In the genomic region with DNA sequence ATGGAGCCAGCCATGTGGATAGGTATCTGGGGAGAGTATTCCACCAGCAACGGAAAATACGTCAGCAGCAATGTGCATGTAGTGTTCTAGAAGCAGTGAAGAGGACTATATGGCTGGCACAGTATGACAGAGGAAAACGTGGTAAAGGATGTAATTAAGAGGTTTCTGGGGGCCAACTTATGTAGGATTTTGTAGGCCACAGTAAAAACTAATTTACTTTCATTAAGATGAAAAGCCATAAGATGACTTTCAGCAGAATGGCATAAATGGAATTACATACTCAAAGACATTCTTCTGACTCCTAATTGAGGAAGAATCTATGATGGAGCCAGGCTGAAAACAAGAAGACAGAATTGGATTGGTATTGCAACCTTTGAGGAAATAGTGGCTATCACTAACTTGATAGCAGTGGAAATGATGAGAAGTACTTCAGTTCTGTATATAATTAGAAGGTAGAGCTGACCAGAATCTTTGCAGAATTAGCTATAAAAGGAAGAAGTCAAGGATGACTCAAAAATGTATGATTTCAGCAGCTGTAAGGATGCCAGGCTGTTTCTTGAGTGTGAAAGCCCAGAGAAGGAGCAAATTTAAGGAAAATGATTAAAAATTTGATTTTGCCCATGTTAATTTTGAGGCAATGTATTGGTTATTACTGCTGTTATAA, we compare ENCODE assay signal across 27 cellular contexts.
DNase-seq lines count a peak whose midpoint lies in the region; ATAC-seq, FAIRE-seq and TF ChIP-seq lines count a peak whose summit lies in the region.
"Had no signal": no experiment of that assay in that cellular context is flagged by ENCODE, and none has a peak within 500 bp of the region (broad histone marks: within the 10 kb centered on the region; RNA-seq: fewer than 3 reads in every experiment).

No MANE protein-coding gene starts in this region.

- TF ChIP-seq CTCF in fibroblast of lung (conservative IDR thresholded peaks at IDR 0.05 in 1 of 2, IDR thresholded peaks at IDR 0.05 in 1 of 2; ENCODE audit: low read depth in 1 of 2, low read length in 2 of 2) (no peak), pancreas (IDR thresholded peaks at IDR 0.05) (no peak)

- H3F3A ChIP-seq in GM23248 (ENCODE audit: insufficient read depth), result peaks cover 19% of the 10 kb centered on the region

- 74 to 75% methylated on average over 3 of the region's 3 CpGs for WGBS in GM23248 (ENCODE audit: low coverage in 1 of 2, low lambda C conversion rate in 2 of 2, missing lambda C conversion rate in 2 of 2), 2 experiments
- 48 to 53% methylated on average over 3 of the region's 3 CpGs for WGBS in pancreas, 2 donors

- H3K27me3 ChIP-seq in GM23248 (replicated peaks; ENCODE audit: insufficient read depth) (no peaks in the 10 kb centered on the region), adipocyte (replicated peaks; ENCODE audit: control insufficient read depth, insufficient read depth, low read length) (no peaks in the 10 kb centered on the region), fibroblast of lung (ENCODE audit: control insufficient read depth, insufficient read depth, low read length) (no peaks in the 10 kb centered on the region), pancreas (peaks cover 0 to 4% (median 0%) of the 10 kb centered on the region in 4 donors)
- H3K27me3 ChIP-seq: BLaER1, brain microvascular endothelial cell, vagina had no signal

- H3K4me1 ChIP-seq in GM23248 (ENCODE audit: insufficient read depth) (peaks cover 41% of the 10 kb centered on the region), adipocyte (ENCODE audit: control insufficient read depth, insufficient read depth, low read length) (peaks cover 7% of the 10 kb centered on the region), fibroblast of lung (ENCODE audit: control insufficient read depth, extremely low read depth, insufficient read depth, low read length) (peaks cover 4% of the 10 kb centered on the region), pancreas (no peaks in the 10 kb centered on the region)
- H3K4me1 ChIP-seq: BLaER1, left ventricle myocardium inferior, vagina had no signal

- H4K20me1 ChIP-seq in GM23248 (ENCODE audit: insufficient read depth) (no peaks in the 10 kb centered on the region), fibroblast of lung (ENCODE audit: control insufficient read depth, extremely low read depth, insufficient read depth, low read length) (no peaks in the 10 kb centered on the region)
- H4K20me1 ChIP-seq: BLaER1 had no signal

- peak overlapping the region; percentile 44 for H3K4me2 ChIP-seq in GM23248 (ENCODE audit: unreplicated experiment)
- peak overlapping the region; percentile 59 for H3K4me2 ChIP-seq in fibroblast of lung (ENCODE audit: extremely low read depth, insufficient read depth, low read length)
- H3K4me2 ChIP-seq: BLaER1, KMS-11 had no signal

- in situ Hi-C loops in GM23248 (cut with MboI), result no loop called here

- FAIRE-seq in pancreas (lab: Jason Lieb, UNC), result no peak
- FAIRE-seq: small intestine had no signal

- H3K9me3 ChIP-seq in GM23248 (ENCODE audit: low read depth) (no peaks in the 10 kb centered on the region), adipocyte (ENCODE audit: control insufficient read depth, low read length) (no peaks in the 10 kb centered on the region), fibroblast of lung (ENCODE audit: control insufficient read depth, insufficient read depth, low read depth, low read length) (no peaks in the 10 kb centered on the region), pancreas (no peaks in the 10 kb centered on the region)
- H3K9me3 ChIP-seq: BLaER1, left ventricle myocardium inferior, vagina had no signal

- H3K4me3 ChIP-seq in GM23248 (no peak overlapping the region), adipocyte (ENCODE audit: low read length) (no peak overlapping the region), fibroblast of lung (replicated peaks in 1 of 4; ENCODE audit: control extremely low read depth in 1 of 4, insufficient read depth in 1 of 4, low read depth in 3 of 4, low read length in 4 of 4) (no peak overlapping the region), pancreas (no peak overlapping the region)
- H3K4me3 ChIP-seq: BLaER1, left ventricle myocardium inferior, vagina had no signal

- peak; percentile 77 for DNase-seq in GM23248
- peak; percentile 40 for DNase-seq in adipocyte (ENCODE audit: low read depth)
- peak; percentile 29 to 47 for DNase-seq in fibroblast of lung (ENCODE audit: low read depth in 2 of 2)
- peak; percentile 35 for DNase-seq in stromal cell of bone marrow (ENCODE audit: low read depth)
- DNase-seq in NCI-H2029 treated with DMSO at 0.1 percent for 48 hours (lab: John Stamatoyannopoulos, UW), result no peak
- no peak for DNase-seq in C1 segment of cervical spinal cord (lab: John Stamatoyannopoulos, UW)
- no peak for DNase-seq in pancreas
- DNase-seq: activated CD4-positive, alpha-beta T cell treated with anti-CD3 and anti-CD28 coated beads, Interleukin-2, amount 50 U/mL, for 4 hours; activated CD8-positive, alpha-beta memory T cell treated with anti-CD3 and anti-CD28 coated beads, Interleukin-2, amount 10 ng/mL, durations not matched to agents 7 days and 5 days; activated naive CD8-positive, alpha-beta T cell treated with anti-CD3 and anti-CD28 coated beads, Interleukin-2, amount 50 U/mL, for 24 hours; activated T-cell treated with anti-CD3 and anti-CD28 coated beads, Interleukin-2, amount 50 U/mL, for 48 hours; brain microvascular endothelial cell; effector CD4-positive, alpha-beta T cell; left ventricle myocardium inferior; MM.1S; NCI-H1930; NCI-H524 treated with DMSO at 0.1 percent for 48 hours; OCI-M1; small intestine; stimulated activated CD4-positive, alpha-beta T cell treated with anti-CD3 and anti-CD28 coated beads, Interleukin-1b, Interleukin-23, amount 100 ng/mL, for 48 hours; stimulated activated naive CD8-positive, alpha-beta T cell treated with anti-CD3 and anti-CD28 coated beads, Interleukin-15, Interleukin-2, amounts not matched to agents 100 U/mL and 50 U/mL, for 24 hours; T-helper 2 cell had no signal

- no peaks in the 10 kb centered on the region for H3K9me2 ChIP-seq in GM23248 (ENCODE audit: insufficient read depth)

- H3K36me3 ChIP-seq in GM23248 (ENCODE audit: low read depth), result no peaks in the 10 kb centered on the region
- H3K36me3 ChIP-seq in adipocyte (ENCODE audit: control insufficient read depth, insufficient read depth, low read length, severe bottlenecking), result no peaks in the 10 kb centered on the region
- H3K36me3 ChIP-seq in fibroblast of lung (ENCODE audit: control insufficient read depth, insufficient read depth, low read length), result no peaks in the 10 kb centered on the region
- H3K36me3 ChIP-seq in pancreas, result no peaks in the 10 kb centered on the region
- H3K36me3 ChIP-seq: BLaER1, brain microvascular endothelial cell, left ventricle myocardium inferior, vagina had no signal

- peak overlapping the region; percentile 38 for H3K27ac ChIP-seq in GM23248
- H3K27ac ChIP-seq in fibroblast of lung (ENCODE audit: insufficient read depth, low read length), result no peak overlapping the region
- H3K27ac ChIP-seq in pancreas, result no peak overlapping the region
- H3K27ac ChIP-seq: BLaER1, brain microvascular endothelial cell, KMS-11, left ventricle myocardium inferior, vagina had no signal

- H3K79me2 ChIP-seq in GM23248 (ENCODE audit: insufficient read depth) (no peaks in the 10 kb centered on the region), fibroblast of lung (ENCODE audit: control insufficient read depth, insufficient read depth, low read length) (no peaks in the 10 kb centered on the region)

- intact Hi-C loops in pancreas (cut with DNase I), result no loop called here

- ATAC-seq in HG03378 (IDR thresholded peaks at IDR 0.05; ENCODE audit: unreplicated experiment) (no peak), pancreas (no peak)
- ATAC-seq: activated CD4-positive, CD25-positive, alpha-beta regulatory T cell treated with anti-CD3 and anti-CD28 coated beads, Interleukin-2, amount 50 U/mL, for 24 hours; activated CD8-positive, alpha-beta memory T cell treated with anti-CD3 and anti-CD28 coated beads, Interleukin-2, amount 10 ng/mL, durations not matched to agents 7 days and 5 days; activated naive CD8-positive, alpha-beta T cell treated with anti-CD3 and anti-CD28 coated beads, Interleukin-2, amount 50 U/mL, for 24 hours; stimulated activated naive CD8-positive, alpha-beta T cell treated with anti-CD3 and anti-CD28 coated beads, Interleukin-15, Interleukin-2, amounts not matched to agents 100 U/mL and 50 U/mL, for 24 hours had no signal

- peak overlapping the region; percentile 36 for H2AFZ ChIP-seq in GM23248
- H2AFZ ChIP-seq in fibroblast of lung (ENCODE audit: low read length), result peak overlapping the region; percentile 23

- no peak overlapping the region for H3K9ac ChIP-seq in GM23248
- no peak overlapping the region for H3K9ac ChIP-seq in adipocyte (ENCODE audit: low read length)
- no peak overlapping the region for H3K9ac ChIP-seq in fibroblast of lung (ENCODE audit: insufficient read depth, low read length)
- H3K9ac ChIP-seq: BLaER1, KMS-11 had no signal

Comparison
In these comparisons a context has a peak if more than half of its experiments do, and no peak if none do; other contexts are left out.
1. DNase-seq: peak in GM23248 (single experiment), adipocyte (single experiment), fibroblast of lung (2 of 2) and stromal cell of bone marrow (single experiment); none in NCI-H2029 treated with DMSO at 0.1 percent for 48 hours (single experiment), C1 segment of cervical spinal cord (0 of 14) and pancreas (0 of 6).